Comparison of ENCODE assay signal across 1 cellular context in the genomic region with DNA sequence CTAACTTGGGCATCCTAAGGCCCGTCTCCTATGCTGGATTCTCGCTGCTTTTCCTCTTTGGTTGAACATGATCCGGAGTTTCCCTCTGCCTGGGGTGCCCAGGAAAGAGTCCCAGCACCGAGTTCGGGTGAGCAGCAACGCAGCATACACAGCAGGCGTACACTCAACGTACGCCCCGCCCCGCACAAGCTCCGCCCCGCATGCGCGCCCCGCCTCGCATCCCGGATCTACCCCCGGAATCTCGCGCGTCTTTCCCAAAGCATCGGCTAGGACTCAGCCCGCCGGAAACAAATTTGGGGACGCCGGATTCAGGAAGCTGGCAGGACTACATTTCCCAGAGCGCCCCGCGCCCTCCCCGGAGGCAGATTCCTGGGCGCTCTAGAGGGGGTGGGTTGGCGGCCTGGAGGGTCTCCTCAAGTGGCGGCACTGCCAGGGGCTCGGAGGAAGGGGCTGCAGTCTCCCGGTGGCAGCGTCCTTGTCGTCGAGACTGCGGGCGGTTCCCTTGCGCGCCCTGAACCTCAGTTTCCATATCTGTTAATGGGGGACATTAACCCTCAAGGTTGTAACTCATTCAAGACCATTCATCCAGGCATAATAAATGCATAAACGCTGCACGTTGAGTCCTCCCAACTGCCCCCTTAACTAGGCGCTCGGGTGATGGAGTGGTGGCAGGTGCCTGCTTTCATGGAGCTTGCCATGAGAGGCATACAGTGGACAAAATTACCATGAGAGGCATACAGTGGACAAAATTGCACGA.
A peak's percentile ranks its signal among the peaks of the same experiment; 100 is the strongest.
TF ChIP-seq lines count a peak whose summit lies in the region.

No MANE protein-coding gene starts in this region.

TF ChIP-seq in HEK293, 187 proteins besides CTCF, POLR2A, EP300 and RAD21 (continued from another document):
- TF ChIP-seq ZNF518A (tag by site-specific recombination; conservative IDR thresholded peaks at IDR 0.05; ENCODE audit: low read depth) (peak; percentile 65), ZNF785 (tag by site-specific recombination; IDR thresholded peaks at IDR 0.05) (no peak), ZNF645 (tag by site-specific recombination; IDR thresholded peaks at IDR 0.05) (no peak), KLF8 (tag by site-specific recombination; IDR thresholded peaks at IDR 0.05) (0 out of 2 replicates have a peak, but pooled peaks have one; percentile 31), ZBTB21 (tag by site-specific recombination; IDR thresholded peaks at IDR 0.05) (0 out of 2 replicates have a peak, but pooled peaks have one; percentile 11), HOXA7 (CRISPR knock-in tag; IDR thresholded peaks at IDR 0.05; ENCODE audit: borderline replicate concordance) (no peak), AEBP2 (tag by site-specific recombination; IDR thresholded peaks at IDR 0.05; ENCODE audit: borderline replicate concordance) (no peak), ZNF76 (tag by site-specific recombination; IDR thresholded peaks at IDR 0.05; ENCODE audit: borderline replicate concordance, low read depth) (peak; percentile 93), ZBTB17 (tag by site-specific recombination; IDR thresholded peaks at IDR 0.05) (peak; percentile 82), ZNF623 (tag by site-specific recombination; IDR thresholded peaks at IDR 0.05) (no peak), ZBTB10 (tag by site-specific recombination; IDR thresholded peaks at IDR 0.05) (peak; percentile 72), SP3 (tag by site-specific recombination; IDR thresholded peaks at IDR 0.05) (peak; percentile 91), IKZF3 (tag by site-specific recombination; IDR thresholded peaks at IDR 0.05) (peak; percentile 100), ZNF239 (tag by site-specific recombination; IDR thresholded peaks at IDR 0.05) (no peak), TRIM28 (IDR thresholded peaks at IDR 0.05; ENCODE audit: borderline replicate concordance, low read length) (no peak)
- TF ChIP-seq, protein P1, sequence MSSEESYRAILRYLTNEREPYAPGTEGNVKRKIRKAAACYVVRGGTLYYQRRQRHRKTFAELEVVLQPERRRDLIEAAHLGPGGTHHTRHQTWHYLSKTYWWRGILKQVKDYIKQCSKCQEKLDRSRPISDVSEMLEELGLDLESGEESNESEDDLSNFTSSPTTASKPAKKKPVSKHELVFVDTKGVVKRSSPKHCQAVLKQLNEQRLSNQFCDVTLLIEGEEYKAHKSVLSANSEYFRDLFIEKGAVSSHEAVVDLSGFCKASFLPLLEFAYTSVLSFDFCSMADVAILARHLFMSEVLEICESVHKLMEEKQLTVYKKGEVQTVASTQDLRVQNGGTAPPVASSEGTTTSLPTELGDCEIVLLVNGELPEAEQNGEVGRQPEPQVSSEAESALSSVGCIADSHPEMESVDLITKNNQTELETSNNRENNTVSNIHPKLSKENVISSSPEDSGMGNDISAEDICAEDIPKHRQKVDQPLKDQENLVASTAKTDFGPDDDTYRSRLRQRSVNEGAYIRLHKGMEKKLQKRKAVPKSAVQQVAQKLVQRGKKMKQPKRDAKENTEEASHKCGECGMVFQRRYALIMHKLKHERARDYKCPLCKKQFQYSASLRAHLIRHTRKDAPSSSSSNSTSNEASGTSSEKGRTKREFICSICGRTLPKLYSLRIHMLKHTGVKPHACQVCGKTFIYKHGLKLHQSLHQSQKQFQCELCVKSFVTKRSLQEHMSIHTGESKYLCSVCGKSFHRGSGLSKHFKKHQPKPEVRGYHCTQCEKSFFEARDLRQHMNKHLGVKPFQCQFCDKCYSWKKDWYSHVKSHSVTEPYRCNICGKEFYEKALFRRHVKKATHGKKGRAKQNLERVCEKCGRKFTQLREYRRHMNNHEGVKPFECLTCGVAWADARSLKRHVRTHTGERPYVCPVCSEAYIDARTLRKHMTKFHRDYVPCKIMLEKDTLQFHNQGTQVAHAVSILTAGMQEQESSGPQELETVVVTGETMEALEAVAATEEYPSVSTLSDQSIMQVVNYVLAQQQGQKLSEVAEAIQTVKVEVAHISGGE (tag by site-specific recombination; conservative IDR thresholded peaks at IDR 0.05; ENCODE audit: low read depth) = peak; percentile 97
- TF ChIP-seq, protein P2, sequence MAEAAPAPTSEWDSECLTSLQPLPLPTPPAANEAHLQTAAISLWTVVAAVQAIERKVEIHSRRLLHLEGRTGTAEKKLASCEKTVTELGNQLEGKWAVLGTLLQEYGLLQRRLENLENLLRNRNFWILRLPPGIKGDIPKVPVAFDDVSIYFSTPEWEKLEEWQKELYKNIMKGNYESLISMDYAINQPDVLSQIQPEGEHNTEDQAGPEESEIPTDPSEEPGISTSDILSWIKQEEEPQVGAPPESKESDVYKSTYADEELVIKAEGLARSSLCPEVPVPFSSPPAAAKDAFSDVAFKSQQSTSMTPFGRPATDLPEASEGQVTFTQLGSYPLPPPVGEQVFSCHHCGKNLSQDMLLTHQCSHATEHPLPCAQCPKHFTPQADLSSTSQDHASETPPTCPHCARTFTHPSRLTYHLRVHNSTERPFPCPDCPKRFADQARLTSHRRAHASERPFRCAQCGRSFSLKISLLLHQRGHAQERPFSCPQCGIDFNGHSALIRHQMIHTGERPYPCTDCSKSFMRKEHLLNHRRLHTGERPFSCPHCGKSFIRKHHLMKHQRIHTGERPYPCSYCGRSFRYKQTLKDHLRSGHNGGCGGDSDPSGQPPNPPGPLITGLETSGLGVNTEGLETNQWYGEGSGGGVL (tag by site-specific recombination; IDR thresholded peaks at IDR 0.05) = no peak
- TF ChIP-seq, protein P3, sequence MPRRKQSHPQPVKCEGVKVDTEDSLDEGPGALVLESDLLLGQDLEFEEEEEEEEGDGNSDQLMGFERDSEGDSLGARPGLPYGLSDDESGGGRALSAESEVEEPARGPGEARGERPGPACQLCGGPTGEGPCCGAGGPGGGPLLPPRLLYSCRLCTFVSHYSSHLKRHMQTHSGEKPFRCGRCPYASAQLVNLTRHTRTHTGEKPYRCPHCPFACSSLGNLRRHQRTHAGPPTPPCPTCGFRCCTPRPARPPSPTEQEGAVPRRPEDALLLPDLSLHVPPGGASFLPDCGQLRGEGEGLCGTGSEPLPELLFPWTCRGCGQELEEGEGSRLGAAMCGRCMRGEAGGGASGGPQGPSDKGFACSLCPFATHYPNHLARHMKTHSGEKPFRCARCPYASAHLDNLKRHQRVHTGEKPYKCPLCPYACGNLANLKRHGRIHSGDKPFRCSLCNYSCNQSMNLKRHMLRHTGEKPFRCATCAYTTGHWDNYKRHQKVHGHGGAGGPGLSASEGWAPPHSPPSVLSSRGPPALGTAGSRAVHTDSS (tag by site-specific recombination; IDR thresholded peaks at IDR 0.05) = no peak
